ENCODE assay signal across 22 cellular contexts in genomic region chr1:75092141-75092540, GRCh38. TPM values are rescaled to one million over a fixed set of nuclear protein-coding genes. Genes with fewer than 3 reads are reported as not detected.
DNase-seq lines count a peak whose midpoint lies in the region; ATAC-seq and TF ChIP-seq lines count a peak whose summit lies in the region.
"Had no signal": no experiment of that assay in that cellular context is flagged by ENCODE, and none has a peak within 500 bp of the region (broad histone marks: within the 10 kb centered on the region; RNA-seq: fewer than 3 reads in every experiment).

No MANE protein-coding gene starts in this region.

- H3K4me1 ChIP-seq in endodermal cell (ENCODE audit: control insufficient read depth, insufficient read depth, low read length) (no peaks in the 10 kb centered on the region), spleen (no peaks in the 10 kb centered on the region)
- H3K4me1 ChIP-seq: BE2C had no signal

- intact Hi-C loops in spleen (cut with DNase I; ENCODE audit: low total_unique reads): no loop called here

- H3K9ac ChIP-seq in endodermal cell (ENCODE audit: extremely low read depth, low read length, poor library complexity, severe bottlenecking): no peak overlapping the region

- 80 to 89% methylated on average over 1 to 3 of the region's 3 CpGs for WGBS in endodermal cell (ENCODE audit: insufficient coverage in 1 of 2, insufficient read length in 1 of 2), 2 experiments
- 66 to 81% (median 72%) methylated on average over 3 of the region's 3 CpGs for WGBS in spleen, 5 donors

- H3K4me3 ChIP-seq in endodermal cell (ENCODE audit: low read length): no peak overlapping the region
- no peak overlapping the region for H3K4me3 ChIP-seq in spleen
- H3K4me3 ChIP-seq: hepatocyte, K562 had no signal

- H3K4me1 Mint-ChIP-seq in endodermal cell: no peaks in the 10 kb centered on the region
- H3K4me1 Mint-ChIP-seq: activated naive CD4-positive, alpha-beta T cell treated with anti-CD3 and anti-CD28 coated beads, Interleukin-2, amount 50 U/mL, for 24 hours; nephron had no signal

- H3K36me3 Mint-ChIP-seq in endodermal cell (ENCODE audit: low read depth): no peaks in the 10 kb centered on the region
- H3K36me3 Mint-ChIP-seq: activated naive CD4-positive, alpha-beta T cell treated with anti-CD3 and anti-CD28 coated beads, Interleukin-2, amount 50 U/mL, for 24 hours had no signal

- H3K36me3 ChIP-seq in endodermal cell (ENCODE audit: control insufficient read depth, insufficient read depth, low read length) (no peaks in the 10 kb centered on the region), spleen (no peaks in the 10 kb centered on the region)
- H3K36me3 ChIP-seq: BE2C had no signal

- no peak for TF ChIP-seq POLR2A in spleen (IDR thresholded peaks at IDR 0.05)

- H3K27ac ChIP-seq in endodermal cell (ENCODE audit: low read depth, low read length) (no peak overlapping the region), spleen (no peak overlapping the region)
- H3K27ac ChIP-seq: hepatocyte, HL-60 had no signal

- H3K4me3 Mint-ChIP-seq in endodermal cell: no peak overlapping the region
- H3K4me3 Mint-ChIP-seq: activated naive CD4-positive, alpha-beta T cell treated with anti-CD3 and anti-CD28 coated beads, Interleukin-2, amount 50 U/mL, for 24 hours; nephron; stimulated activated naive CD8-positive, alpha-beta T cell treated with anti-CD3 and anti-CD28 coated beads, Interleukin-15, Interleukin-2, amounts not matched to agents 100 ng/mL and 50 ng/mL, for 24 hours had no signal

- H3K27ac Mint-ChIP-seq in endodermal cell: no peak overlapping the region
- H3K27ac Mint-ChIP-seq: activated naive CD4-positive, alpha-beta T cell treated with anti-CD3 and anti-CD28 coated beads, Interleukin-2, amount 50 U/mL, for 24 hours; nephron; stimulated activated naive CD8-positive, alpha-beta T cell treated with anti-CD3 and anti-CD28 coated beads, Interleukin-15, Interleukin-2, amounts not matched to agents 100 ng/mL and 50 ng/mL, for 24 hours had no signal

- TF ChIP-seq CTCF in endodermal cell (conservative IDR thresholded peaks at IDR 0.05) (no peak), spleen (IDR thresholded peaks at IDR 0.05 in 8 of 11, conservative IDR thresholded peaks at IDR 0.05 in 3 of 11) (no peak)

- H3K9me3 ChIP-seq in endodermal cell (ENCODE audit: control insufficient read depth, low read length) (no peaks in the 10 kb centered on the region), spleen (peaks cover 0 to 4% (median 0%) of the 10 kb centered on the region in 8 donors)
- H3K9me3 ChIP-seq: BE2C had no signal

- ATAC-seq in GM21576 (IDR thresholded peaks at IDR 0.05; ENCODE audit: unreplicated experiment): no peak
- ATAC-seq in HG03039 (IDR thresholded peaks at IDR 0.05; ENCODE audit: unreplicated experiment): no peak
- ATAC-seq: activated CD4-positive, CD25-positive, alpha-beta regulatory T cell treated with anti-CD3 and anti-CD28 coated beads, Interleukin-2, amount 50 U/mL, for 24 hours; K562 had no signal

- peaks cover 5% of the 10 kb centered on the region for H3K9me3 Mint-ChIP-seq in endodermal cell
- H3K9me3 Mint-ChIP-seq: activated naive CD4-positive, alpha-beta T cell treated with anti-CD3 and anti-CD28 coated beads, Interleukin-2, amount 50 U/mL, for 24 hours; nephron had no signal

- peaks cover 4% of the 10 kb centered on the region for H3K27me3 Mint-ChIP-seq in endodermal cell (ENCODE audit: insufficient read depth)
- H3K27me3 Mint-ChIP-seq: stimulated activated naive CD8-positive, alpha-beta T cell treated with anti-CD3 and anti-CD28 coated beads, Interleukin-15, Interleukin-2, amounts not matched to agents 100 ng/mL and 50 ng/mL, for 24 hours had no signal

- H3K27me3 ChIP-seq in endodermal cell (ENCODE audit: control insufficient read depth, insufficient read depth, low read length, poor library complexity, severe bottlenecking) (no peaks in the 10 kb centered on the region), spleen (replicated peaks in 1 of 7) (no peaks in the 10 kb centered on the region)
- H3K27me3 ChIP-seq: BE2C, hepatocyte had no signal

- peak; percentile 7 for DNase-seq in NCI-H345 (lab: John Stamatoyannopoulos, UW)
- no peak for DNase-seq in NCI-H345 treated with DMSO at 0.1 percent for 48 hours (lab: John Stamatoyannopoulos, UW; ENCODE audit: unreplicated experiment)
- DNase-seq in NCI-H510A (lab: John Stamatoyannopoulos, UW): peak; percentile 49
- DNase-seq in endodermal cell: peak; percentile 60
- DNase-seq in spleen: peak; percentile 28
- no peak for DNase-seq in HK-2 (ENCODE audit: unreplicated experiment)
- DNase-seq: BE2C; NCI-H1092; NCI-H2081 treated with DMSO at 0.1 percent for 48 hours; NK-92 treated with Interleukin-12 subunit alpha and Interleukin-12 subunit beta, amount 100 ng/mL, for 24 hours had no signal

RNA-seq across cellular contexts. Expression of gene LHX8, which starts 42.0 kb away (rescaled TPM):
- total RNA-seq in endodermal cell: not detected
- polyA plus RNA-seq in endodermal cell (2013, experiment 1 of 2): 0.85 TPM
- 1.1 TPM for polyA plus RNA-seq in endodermal cell (2013, experiment 2 of 2)
- not detected for total RNA-seq in spleen
- not detected for polyA plus RNA-seq in spleen
- total RNA-seq: activated CD8-positive, alpha-beta memory T cell treated with anti-CD3 and anti-CD28 coated beads for 36 hours; K562; mesenteric fat pad; posterior vena cava had no signal
- polyA plus RNA-seq: K562 had no signal

Comparison
In these comparisons a context has a peak if more than half of its experiments do, and no peak if none do; other contexts are left out.
1. DNase-seq: peak in NCI-H345 (single experiment), NCI-H510A (single experiment), endodermal cell (single experiment) and spleen (single experiment); none in NCI-H345 treated with DMSO at 0.1 percent for 48 hours (single experiment) and HK-2 (single experiment).